Comparison of ENCODE assay signal across 1 cellular context in the genomic region with DNA sequence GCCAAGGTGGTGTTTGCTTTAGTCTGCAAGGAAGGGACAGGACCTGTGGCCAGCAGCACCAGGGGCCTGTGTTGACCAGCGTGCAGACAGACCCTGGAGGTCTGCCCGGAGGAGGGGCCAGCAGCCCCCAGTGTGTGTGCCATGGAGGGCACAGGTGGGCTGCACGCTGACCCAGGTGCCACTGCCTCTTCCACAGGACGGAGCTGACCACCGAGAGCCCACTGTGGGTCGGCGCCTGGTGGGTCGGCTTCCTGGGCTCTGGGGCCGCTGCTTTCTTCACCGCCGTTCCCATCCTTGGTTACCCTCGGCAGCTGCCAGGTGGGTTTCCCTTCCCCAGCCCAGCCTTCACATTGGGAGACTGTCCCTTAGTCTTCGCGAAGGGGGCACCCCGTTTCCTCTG.
A peak's percentile ranks its signal among the peaks of the same experiment; 100 is the strongest.
TF ChIP-seq lines count a peak whose summit lies in the region.

No MANE protein-coding gene starts in this region.

TF ChIP-seq in HepG2, 621 proteins besides CTCF, POLR2A, EP300 and RAD21:
- TF ChIP-seq NONO (IDR thresholded peaks at IDR 0.05): no peak
- TF ChIP-seq NONO (CRISPR knock-in tag; conservative IDR thresholded peaks at IDR 0.05): no peak
- no peak for TF ChIP-seq ZNF605 (CRISPR knock-in tag; IDR thresholded peaks at IDR 0.05)
- TF ChIP-seq RBM39 (IDR thresholded peaks at IDR 0.05; ENCODE audit: low read depth, low read length, poor library complexity, severe bottlenecking): peak; percentile 39
